Comparison of ENCODE assay signal across 1 cellular context in genomic region chr10:102072867-102073527, GRCh38.
TF ChIP-seq lines count a peak whose summit lies in the region.

No MANE protein-coding gene starts in this region.

TF ChIP-seq in GM12878, 131 proteins besides CTCF, POLR2A, EP300 and RAD21:
- TF ChIP-seq HDGF (IDR thresholded peaks at IDR 0.05) (no peak), POLR2AphosphoS5 (IDR thresholded peaks at IDR 0.05; ENCODE audit: low read length) (no peak), PML (IDR thresholded peaks at IDR 0.05; ENCODE audit: low read length) (no peak), RUNX3 (IDR thresholded peaks at IDR 0.05; ENCODE audit: low read length) (peak; percentile 26; the same call in 1 of the 2 replicates), PAX8 (IDR thresholded peaks at IDR 0.05) (no peak), YY1 (IDR thresholded peaks at IDR 0.05; ENCODE audit: low read depth, low read length) (peak; percentile 73; the same call in 1 of the 2 replicates), SMC3 (IDR thresholded peaks at IDR 0.05; ENCODE audit: borderline replicate concordance, low read length) (peak; percentile 96), ZSCAN29 (IDR thresholded peaks at IDR 0.05) (no peak), ZNF217 (IDR thresholded peaks at IDR 0.05) (no peak), RB1 (IDR thresholded peaks at IDR 0.05; ENCODE audit: borderline replicate concordance) (0 out of 2 replicates have a peak, but pooled peaks have one; percentile 23), CEBPB (IDR thresholded peaks at IDR 0.05; ENCODE audit: borderline replicate concordance in 1 of 2, low read depth in 2 of 2, low read length in 2 of 2) (no peak), CBX3 (IDR thresholded peaks at IDR 0.05; ENCODE audit: borderline replicate concordance, low read depth) (no peak), SMARCA5 (IDR thresholded peaks at IDR 0.05) (0 out of 2 replicates have a peak, but pooled peaks have one; percentile 39), PRDM15 (CRISPR knock-in tag; IDR thresholded peaks at IDR 0.05) (no peak), PAX5 (IDR thresholded peaks at IDR 0.05; ENCODE audit: borderline replicate concordance, low read depth, low read length) (no peak), RELA (IDR thresholded peaks at IDR 0.05; ENCODE audit: borderline replicate concordance, partially characterized antibody) (no peak)
